8 cellular contexts compared by ENCODE assay signal in the genomic region with DNA sequence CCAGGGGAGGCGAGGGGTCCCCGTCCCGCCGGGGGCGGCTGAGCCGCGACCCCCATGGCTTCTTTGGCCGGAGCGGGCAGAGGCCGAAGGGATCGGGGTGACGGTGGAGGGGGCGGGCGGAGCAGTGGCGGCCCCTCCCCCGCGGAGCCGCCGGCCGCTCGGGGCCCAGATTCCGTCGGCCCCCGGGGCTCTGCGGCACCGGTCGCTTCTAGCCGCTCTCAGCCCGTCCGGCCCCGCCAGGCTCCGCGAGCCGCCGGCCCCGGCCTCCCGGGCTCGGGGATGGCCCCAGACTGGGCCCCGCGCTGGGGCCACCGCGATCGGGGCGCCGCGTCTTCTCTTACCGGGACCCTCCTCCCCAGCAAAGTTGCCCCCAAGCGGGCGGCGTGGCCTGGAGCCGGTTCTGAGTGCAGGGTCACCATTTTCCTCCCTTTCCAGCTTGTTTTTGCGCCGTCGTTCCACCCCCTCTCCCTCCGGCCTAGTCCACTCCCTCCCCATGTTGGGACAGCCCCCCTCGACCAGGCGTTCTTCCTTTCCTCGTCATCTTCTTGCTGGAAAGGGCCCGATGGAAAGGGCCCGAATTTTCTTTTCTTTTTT. TPM values are rescaled to one million over a fixed set of nuclear protein-coding genes. Genes with fewer than 3 reads are reported as not detected.
DNase-seq lines count a peak whose midpoint lies in the region; ATAC-seq and TF ChIP-seq lines count a peak whose summit lies in the region.

No MANE protein-coding gene starts in this region.

- TF ChIP-seq POLR2A in sigmoid colon (IDR thresholded peaks at IDR 0.05) = no peak

- DNase-seq in SIG-M5 treated with dmso at 0.1 percent for 504 hours (lab: John Stamatoyannopoulos, UW; ENCODE audit: unreplicated experiment) = peak; percentile 35
- no peak for DNase-seq in SIG-M5 (lab: John Stamatoyannopoulos, UW)
- peak; percentile 54 for DNase-seq in RPMI8226
- peak; percentile 44 for DNase-seq in brain microvascular endothelial cell
- DNase-seq in sigmoid colon = peak; percentile 86
- no peak for DNase-seq in NCI-H1105 (lab: John Stamatoyannopoulos, UW)

- no peak for TF ChIP-seq EP300 in sigmoid colon (IDR thresholded peaks at IDR 0.05)

- 0 to 1% methylated on average over 60 of the region's 60 CpGs for WGBS in sigmoid colon, 2 donors

- no peaks in the 10 kb centered on the region for H3K36me3 ChIP-seq in brain microvascular endothelial cell (replicated peaks)
- H3K36me3 ChIP-seq in iPS-18a (ENCODE audit: control insufficient read depth, low read depth, low read length) = peaks cover 7% of the 10 kb centered on the region
- no peaks in the 10 kb centered on the region for H3K36me3 ChIP-seq in sigmoid colon

- no peak for TF ChIP-seq CTCF in brain microvascular endothelial cell (IDR thresholded peaks at IDR 0.05; ENCODE audit: low read depth, low read length, missing control alignments)
- TF ChIP-seq CTCF in sigmoid colon (IDR thresholded peaks at IDR 0.05) = no peak

- intact Hi-C loops in sigmoid colon (cut with DNase I) = loop anchor here (2.0 to 10.0 kb wide), 3 partner anchors 124 to 188 kb away; a partner anchor contains a TSS

- H3K27me3 ChIP-seq in brain microvascular endothelial cell (replicated peaks) (no peaks in the 10 kb centered on the region), iPS-18a (ENCODE audit: control insufficient read depth, insufficient read depth, low read length) (no peaks in the 10 kb centered on the region), sigmoid colon (no peaks in the 10 kb centered on the region)

- H3K4me1 ChIP-seq in iPS-18a (ENCODE audit: control insufficient read depth, low read depth, low read length) = peaks cover 29% of the 10 kb centered on the region
- peaks cover 0 to 56% (median 43%) of the 10 kb centered on the region in 4 donors for H3K4me1 ChIP-seq in sigmoid colon

- H3K9me3 ChIP-seq in iPS-18a (ENCODE audit: control insufficient read depth, low read depth, low read length) (no peaks in the 10 kb centered on the region), sigmoid colon (no peaks in the 10 kb centered on the region)

- peak; percentile 4 for ATAC-seq in HG02938 (IDR thresholded peaks at IDR 0.05; ENCODE audit: unreplicated experiment)

- peak overlapping the region; percentile 87 for H3K9ac ChIP-seq in iPS-18a (ENCODE audit: low read length)

- H3K4me3 ChIP-seq in brain microvascular endothelial cell (ENCODE audit: low read depth, low read length) = peak overlapping the region; percentile 86
- H3K4me3 ChIP-seq in iPS-18a (ENCODE audit: low read length) = peak overlapping the region; percentile 93
- H3K4me3 ChIP-seq in sigmoid colon = peak overlapping the region; percentile 83 to 96 (median 92)

- H3K27ac ChIP-seq in brain microvascular endothelial cell (peak overlapping the region; percentile 86), iPS-18a (ENCODE audit: low read length) (peak overlapping the region; percentile 86), sigmoid colon (peak overlapping the region; percentile 98 to 99 (median 99))

- in situ Hi-C loops in brain microvascular endothelial cell (cut with HindIII; ENCODE audit: low pct_ligation_motif_present, low sequenced_read_pairs) = no loop called here

RNA-seq across cellular contexts. Expression of a gene that starts 0.8 kb away (rescaled TPM):
- 10 to 100 TPM; 39.4 to 57.1 (median 49.0) TPM for total RNA-seq in sigmoid colon
- 1 to 10 TPM; 1.2 to 8.6 (median 1.6) TPM for polyA plus RNA-seq in sigmoid colon

Comparison
In these comparisons a context has a peak if more than half of its experiments do, and no peak if none do; other contexts are left out.
1. DNase-seq: peak in SIG-M5 treated with dmso at 0.1 percent for 504 hours (single experiment), RPMI8226 (single experiment), brain microvascular endothelial cell (single experiment) and sigmoid colon (single experiment); none in SIG-M5 (single experiment) and NCI-H1105 (single experiment).
2. Peak in every context shown above with its lines, with median percentiles within 50 percentile points of each other: H3K27ac ChIP-seq and H3K4me3 ChIP-seq.